ENCODE assay signal across 8 cellular contexts in the genomic region with DNA sequence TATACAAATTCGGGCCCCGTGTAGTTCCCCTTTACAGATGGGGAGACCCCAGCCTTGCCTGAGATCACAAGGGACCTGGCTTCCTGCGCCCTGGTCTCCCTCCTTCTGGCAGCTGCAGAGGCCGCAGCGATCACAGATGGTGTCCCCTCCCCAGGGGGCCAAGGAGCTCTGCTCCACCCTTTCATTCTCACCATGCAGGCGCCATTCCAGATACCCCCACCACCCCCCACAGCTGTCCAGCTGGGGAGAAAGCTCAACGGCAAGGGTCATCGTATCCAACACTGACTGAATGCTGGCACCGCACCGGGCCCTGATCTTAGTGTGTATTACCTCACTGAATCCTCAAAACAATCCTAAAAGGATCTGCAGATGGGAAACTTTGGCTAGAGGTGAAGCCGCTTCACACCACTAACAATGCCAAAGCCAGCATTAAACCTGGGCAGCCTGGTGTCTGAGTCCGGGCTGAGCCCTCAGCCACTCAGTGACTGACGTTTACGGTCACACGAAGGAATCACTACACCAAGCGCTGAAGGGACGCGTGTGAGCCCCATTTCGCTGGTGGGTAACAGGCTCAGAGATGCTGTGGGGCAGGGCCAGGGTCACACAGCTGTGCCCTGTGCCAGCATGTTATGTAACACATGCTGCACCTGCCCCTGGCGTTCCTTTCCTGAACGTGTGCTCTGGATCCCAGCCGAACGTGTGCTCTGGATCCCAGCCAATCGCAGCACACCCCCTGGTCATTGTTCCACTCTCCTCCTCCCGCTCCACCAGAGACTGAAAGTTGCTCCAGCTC. TPM values are rescaled to one million over a fixed set of nuclear protein-coding genes. Genes with fewer than 3 reads are reported as not detected.
A peak's percentile ranks its signal among the peaks of the same experiment; 100 is the strongest.
DNase-seq lines count a peak whose midpoint lies in the region; ATAC-seq and TF ChIP-seq lines count a peak whose summit lies in the region.
"Had no signal": no experiment of that assay in that cellular context is flagged by ENCODE, and none has a peak within 500 bp of the region (broad histone marks: within the 10 kb centered on the region; RNA-seq: fewer than 3 reads in every experiment).

No MANE protein-coding gene starts in this region.

- H3K4me3 ChIP-seq in endodermal cell (ENCODE audit: low read length) (no peak overlapping the region), spleen (peak overlapping the region; percentile 24 to 69 (median 52)), uterus (no peak overlapping the region)

- peaks cover 15% of the 10 kb centered on the region for H3K4me1 Mint-ChIP-seq in endodermal cell

- no peaks in the 10 kb centered on the region for H3K27me3 Mint-ChIP-seq in endodermal cell (ENCODE audit: insufficient read depth)

- WGBS in endodermal cell (ENCODE audit: insufficient coverage in 1 of 2, insufficient read length in 1 of 2), 2 experiments = 91% methylated on average over 20 to 25 of the region's 25 CpGs
- 63 to 73% (median 67%) methylated on average over 19 to 25 of the region's 25 CpGs for WGBS in spleen, 5 donors

- H3K27ac ChIP-seq in endodermal cell (ENCODE audit: low read depth, low read length) = peak overlapping the region; percentile 87
- peak overlapping the region; percentile 31 to 99 (median 80) for H3K27ac ChIP-seq in spleen
- no peak overlapping the region for H3K27ac ChIP-seq in uterus

- TF ChIP-seq POLR2A in spleen (IDR thresholded peaks at IDR 0.05) (peak in 1 of 3 donors; percentile 7), uterus (IDR thresholded peaks at IDR 0.05) (no peak)

- H3K4me3 Mint-ChIP-seq in endodermal cell = no peak overlapping the region

- H3K36me3 ChIP-seq in endodermal cell (ENCODE audit: control insufficient read depth, insufficient read depth, low read length) (no peaks in the 10 kb centered on the region), spleen (peaks cover 0 to 4% (median 0%) of the 10 kb centered on the region in 6 donors), uterus (no peaks in the 10 kb centered on the region)

- H3K27me3 ChIP-seq in endodermal cell (ENCODE audit: control insufficient read depth, insufficient read depth, low read length, poor library complexity, severe bottlenecking) (no peaks in the 10 kb centered on the region), spleen (replicated peaks in 1 of 7) (no peaks in the 10 kb centered on the region), uterus (no peaks in the 10 kb centered on the region)

- H3K27ac Mint-ChIP-seq in endodermal cell = no peak overlapping the region

- DNase-seq in NCI-H2171 treated with DMSO at 0.1 percent for 48 hours (lab: John Stamatoyannopoulos, UW) (peak; percentile 66), endodermal cell (no peak), spleen (peak; percentile 85), uterus (no peak), 8988T (no peak)
- DNase-seq: erythroblast had no signal

- no peaks in the 10 kb centered on the region for H3K36me3 Mint-ChIP-seq in endodermal cell (ENCODE audit: low read depth)

- peaks cover 14% of the 10 kb centered on the region for H3K4me1 ChIP-seq in endodermal cell (ENCODE audit: control insufficient read depth, insufficient read depth, low read length)
- peaks cover 31 to 60% (median 51%) of the 10 kb centered on the region in 6 donors for H3K4me1 ChIP-seq in spleen
- H3K4me1 ChIP-seq in uterus = peaks cover 9 to 12% of the 10 kb centered on the region in 2 donors

- ATAC-seq in GM19023 (IDR thresholded peaks at IDR 0.05; ENCODE audit: unreplicated experiment) = peak; percentile 27
- no peak for ATAC-seq in HG02981 (IDR thresholded peaks at IDR 0.05; ENCODE audit: unreplicated experiment)

- no peaks in the 10 kb centered on the region for H3K9me3 ChIP-seq in endodermal cell (ENCODE audit: control insufficient read depth, low read length)
- no peaks in the 10 kb centered on the region for H3K9me3 ChIP-seq in spleen
- no peaks in the 10 kb centered on the region for H3K9me3 ChIP-seq in uterus

- TF ChIP-seq CTCF in endodermal cell (conservative IDR thresholded peaks at IDR 0.05) (no peak), spleen (IDR thresholded peaks at IDR 0.05 in 8 of 11, conservative IDR thresholded peaks at IDR 0.05 in 3 of 11) (no peak), uterus (IDR thresholded peaks at IDR 0.05) (no peak)

- H3K9me3 Mint-ChIP-seq in endodermal cell = no peaks in the 10 kb centered on the region

- H3K9ac ChIP-seq in endodermal cell (ENCODE audit: extremely low read depth, low read length, poor library complexity, severe bottlenecking) = no peak overlapping the region

- intact Hi-C loops in spleen (cut with DNase I; ENCODE audit: low total_unique reads) (no loop called here), uterus (cut with DNase I; ENCODE audit: low total_unique reads) (no loop called here)

RNA-seq across cellular contexts. Expression of a gene that starts 51.9 kb away (rescaled TPM):
- total RNA-seq in endodermal cell (10 to 100 TPM; 22.7 to 24.5 TPM), spleen (100 to 1,000 TPM; 107 to 170 (median 123) TPM), uterus (10 to 100 TPM; 17.9 to 61.4 (median 49.7) TPM)
- 39.0 TPM for polyA plus RNA-seq in endodermal cell (2013, experiment 1 of 2)
- 38.9 TPM for polyA plus RNA-seq in endodermal cell (2013, experiment 2 of 2)
- polyA plus RNA-seq in spleen = 10 to 100 TPM; 23.0 to 39.1 (median 38.7) TPM

Comparison
In these comparisons a context has a peak if more than half of its experiments do, and no peak if none do; other contexts are left out.
1. DNase-seq: peak in NCI-H2171 treated with DMSO at 0.1 percent for 48 hours (single experiment) and spleen (single experiment); none in endodermal cell (single experiment), uterus (0 of 2) and 8988T (single experiment).
2. H3K27ac ChIP-seq: peak in endodermal cell (single experiment) and spleen (8 of 8); none in uterus (0 of 2).
3. H3K4me3 ChIP-seq: peak in spleen (8 of 8); none in endodermal cell (single experiment) and uterus (0 of 2).